Comparison of ENCODE assay signal across 17 cellular contexts in the genomic region with DNA sequence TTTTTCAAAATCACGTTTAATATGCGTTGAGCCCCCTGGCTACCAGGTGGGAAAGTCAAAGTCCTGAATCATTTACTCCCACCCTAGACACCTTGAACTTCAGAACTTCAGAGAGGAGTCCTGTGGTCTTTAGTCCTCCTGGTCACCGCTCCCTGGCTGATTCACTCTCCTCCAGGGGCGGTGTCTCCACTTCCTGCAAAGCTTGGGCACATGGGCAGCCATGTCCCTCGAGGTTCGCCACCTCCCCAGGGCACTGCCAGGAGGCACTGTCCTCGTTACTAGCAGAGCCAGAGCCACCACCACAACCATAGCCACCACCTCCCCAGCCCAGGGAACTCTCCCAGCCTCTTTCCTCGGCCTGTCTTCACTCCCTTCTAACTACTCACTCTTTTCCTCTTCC. TPM values are rescaled to one million over a fixed set of nuclear protein-coding genes. Genes with fewer than 3 reads are reported as not detected.
DNase-seq lines count a peak whose midpoint lies in the region; ATAC-seq and TF ChIP-seq lines count a peak whose summit lies in the region.
"Had no signal": no experiment of that assay in that cellular context is flagged by ENCODE, and none has a peak within 500 bp of the region (broad histone marks: within the 10 kb centered on the region; RNA-seq: fewer than 3 reads in every experiment).

No MANE protein-coding gene starts in this region.

- H3K4me3 Mint-ChIP-seq in central memory CD8-positive, alpha-beta T cell, result no peak overlapping the region
- H3K4me3 Mint-ChIP-seq: activated naive CD4-positive, alpha-beta T cell treated with anti-CD3 and anti-CD28 coated beads for 36 hours; GM23338 had no signal

- H3K4me3 ChIP-seq in sigmoid colon (no peak overlapping the region), left ventricle myocardium inferior (no peak overlapping the region)
- H3K4me3 ChIP-seq: GM23338, vagina had no signal

- no peaks in the 10 kb centered on the region for H3K36me3 Mint-ChIP-seq in central memory CD8-positive, alpha-beta T cell (ENCODE audit: insufficient read depth)

- H3K27ac Mint-ChIP-seq in central memory CD8-positive, alpha-beta T cell (ENCODE audit: low read depth), result peak overlapping the region; percentile 32
- H3K27ac Mint-ChIP-seq: GM23338 had no signal

- DNase-seq in Daoy (ENCODE audit: low read depth), result peak; percentile 73
- peak; percentile 52 for DNase-seq in LHCN-M2 (ENCODE audit: low read depth)
- DNase-seq in central memory CD8-positive, alpha-beta T cell (ENCODE audit: low spot score in 2 of 2), result no peak
- peak; percentile 57 for DNase-seq in sigmoid colon
- no peak for DNase-seq in left ventricle myocardium inferior
- DNase-seq: activated naive CD4-positive, alpha-beta T cell treated with anti-CD3 and anti-CD28 coated beads for 36 hours; Karpas-422; NCI-H2029; NCI-H526 treated with DMSO at 0.1 percent for 48 hours; retina; RPMI8226; stimulated activated CD4-positive, alpha-beta T cell treated with anti-CD3 and anti-CD28 coated beads, Interleukin-4, amount 100 ng/mL, for 24 hours had no signal

- no peak for TF ChIP-seq POLR2A in sigmoid colon (IDR thresholded peaks at IDR 0.05)

- no peak for ATAC-seq in central memory CD8-positive, alpha-beta T cell (replicated peaks; ENCODE audit: extremely low read depth, poor library complexity, severe bottlenecking)
- no peak for ATAC-seq in HG03095 (IDR thresholded peaks at IDR 0.05; ENCODE audit: unreplicated experiment)
- no peak for ATAC-seq in GM19455 (IDR thresholded peaks at IDR 0.05; ENCODE audit: unreplicated experiment)
- ATAC-seq: GM23338 had no signal

- TF ChIP-seq EP300 in sigmoid colon (IDR thresholded peaks at IDR 0.05), result no peak

- WGBS in sigmoid colon, 2 donors, result 68 to 74% methylated on average over 8 of the region's 8 CpGs

- peaks cover 17% of the 10 kb centered on the region for H3K4me1 Mint-ChIP-seq in central memory CD8-positive, alpha-beta T cell

- no peaks in the 10 kb centered on the region for H3K27me3 Mint-ChIP-seq in central memory CD8-positive, alpha-beta T cell

- intact Hi-C loops in sigmoid colon (cut with DNase I), result no loop called here
- intact Hi-C loops in left ventricle myocardium inferior (cut with micrococcal nuclease), result no loop called here

- H3K9me3 ChIP-seq in sigmoid colon, result no peaks in the 10 kb centered on the region
- no peaks in the 10 kb centered on the region for H3K9me3 ChIP-seq in left ventricle myocardium inferior (replicated peaks)
- H3K9me3 ChIP-seq: vagina had no signal

- H3K9me3 Mint-ChIP-seq in central memory CD8-positive, alpha-beta T cell, result no peaks in the 10 kb centered on the region
- H3K9me3 Mint-ChIP-seq: activated naive CD4-positive, alpha-beta T cell treated with anti-CD3 and anti-CD28 coated beads for 36 hours; GM23338 had no signal

- H3K36me3 ChIP-seq in sigmoid colon (peaks cover 0 to 3% (median 0%) of the 10 kb centered on the region in 4 donors), left ventricle myocardium inferior (no peaks in the 10 kb centered on the region)
- H3K36me3 ChIP-seq: vagina had no signal

- H3K27ac ChIP-seq in sigmoid colon (no peak overlapping the region), left ventricle myocardium inferior (replicated peaks) (no peak overlapping the region)
- H3K27ac ChIP-seq: HL-60, vagina had no signal

- no peak for TF ChIP-seq CTCF in sigmoid colon (IDR thresholded peaks at IDR 0.05)
- TF ChIP-seq CTCF in left ventricle myocardium inferior (IDR thresholded peaks at IDR 0.05; ENCODE audit: borderline replicate concordance), result no peak

- H3K27me3 ChIP-seq in sigmoid colon, result no peaks in the 10 kb centered on the region
- no peaks in the 10 kb centered on the region for H3K27me3 ChIP-seq in left ventricle myocardium inferior (ENCODE audit: low read depth)
- H3K27me3 ChIP-seq: vagina had no signal

- H3K4me1 ChIP-seq in sigmoid colon, result peaks cover 0 to 5% (median 1%) of the 10 kb centered on the region in 4 donors
- H3K4me1 ChIP-seq in left ventricle myocardium inferior, result peaks cover 35% of the 10 kb centered on the region

RNA-seq across cellular contexts. Expression of gene LOXL1, which starts 31.0 kb away (rescaled TPM):
- total RNA-seq in Daoy (2014; rRNA removed; shearing (Covaris generic)), result 125 and 161 TPM in 2 replicates
- total RNA-seq in LHCN-M2 (2014; rRNA removed), result 503 and 596 TPM in 2 replicates
- polyA plus RNA-seq in LHCN-M2 (2012), result 384 TPM
- total RNA-seq in sigmoid colon, result 10 to 100 TPM in 3 of 4 donors, 1 to 10 TPM in 1; 7.6 to 27.7 (median 14.6) TPM
- 1 to 10 TPM in 2 of 3 donors, not detected in 1; 3.0 to 7.4 TPM for polyA plus RNA-seq in sigmoid colon
- total RNA-seq in left ventricle myocardium inferior, result 31.9 TPM

RNA-seq across cellular contexts. Expression of gene STOML1, which starts 34.8 kb away (rescaled TPM):
- total RNA-seq in Daoy (2014; rRNA removed; shearing (Covaris generic)), result 14.1 and 19.9 TPM in 2 replicates
- total RNA-seq in LHCN-M2 (2014; rRNA removed), result 28.1 and 29.9 TPM in 2 replicates
- polyA plus RNA-seq in LHCN-M2 (2012), result 29.7 TPM
- total RNA-seq in sigmoid colon, result 10 to 100 TPM in 3 of 4 donors, 1 to 10 TPM in 1; 10.0 to 17.8 (median 13.8) TPM
- polyA plus RNA-seq in sigmoid colon, result 10 to 100 TPM in 1 of 3 donors, 1 to 10 TPM in 2; 3.5 to 18.5 (median 4.2) TPM
- 26.1 TPM for total RNA-seq in left ventricle myocardium inferior

RNA-seq across cellular contexts. Expression of gene PML, which starts 37.2 kb away (rescaled TPM):
- total RNA-seq in Daoy (2014; rRNA removed; shearing (Covaris generic)), result 42.0 and 46.5 TPM in 2 replicates
- total RNA-seq in LHCN-M2 (2014; rRNA removed), result 67.5 and 78.6 TPM in 2 replicates
- 66.2 TPM for polyA plus RNA-seq in LHCN-M2 (2012)
- total RNA-seq in sigmoid colon, result 100 to 1,000 TPM in 1 of 4 donors, 10 to 100 TPM in 3; 43.3 to 129 (median 60.0) TPM
- 10 to 100 TPM in 1 of 3 donors, 1 to 10 TPM in 2; 9.6 to 36.4 (median 9.7) TPM for polyA plus RNA-seq in sigmoid colon
- 19.1 TPM for total RNA-seq in left ventricle myocardium inferior

Comparison
In these comparisons a context has a peak if more than half of its experiments do, and no peak if none do; other contexts are left out.
1. DNase-seq: peak in Daoy (single experiment), LHCN-M2 (single experiment) and sigmoid colon (single experiment); none in central memory CD8-positive, alpha-beta T cell (0 of 2) and left ventricle myocardium inferior (single experiment).